Comparison of ENCODE assay signal across 1 cellular context in genomic region chr14:99562848-99563748, GRCh38.
TF ChIP-seq lines count a peak whose summit lies in the region.

No MANE protein-coding gene starts in this region.

TF ChIP-seq in HepG2, 621 proteins besides CTCF, POLR2A, EP300 and RAD21 (continued from another document and continues in another):
- TF ChIP-seq ARNT (IDR thresholded peaks at IDR 0.05) (no peak), GATAD1 (CRISPR knock-in tag; IDR thresholded peaks at IDR 0.05) (peak; percentile 34; the same call in 1 of the 2 replicates), MTA1 (CRISPR knock-in tag; IDR thresholded peaks at IDR 0.05; ENCODE audit: borderline replicate concordance) (no peak), ZNF816 (CRISPR knock-in tag; IDR thresholded peaks at IDR 0.05; ENCODE audit: borderline replicate concordance) (no peak), TCF7 (IDR thresholded peaks at IDR 0.05; ENCODE audit: low read depth) (no peak), TBX2 (CRISPR knock-in tag; IDR thresholded peaks at IDR 0.05; ENCODE audit: borderline replicate concordance) (peak; percentile 65; the same call in 1 of the 2 replicates), ZNF569 (CRISPR knock-in tag; IDR thresholded peaks at IDR 0.05; ENCODE audit: borderline replicate concordance) (no peak), EHMT2 (IDR thresholded peaks at IDR 0.05; ENCODE audit: borderline replicate concordance, low read depth, low read length) (no peak), ZNF678 (CRISPR knock-in tag; IDR thresholded peaks at IDR 0.05) (no peak), ZNF281 (CRISPR knock-in tag; IDR thresholded peaks at IDR 0.05; ENCODE audit: borderline replicate concordance) (no peak), EZH2 (conservative IDR thresholded peaks at IDR 0.05; ENCODE audit: low read depth, low read length) (no peak), ZNF614 (CRISPR knock-in tag; IDR thresholded peaks at IDR 0.05; ENCODE audit: borderline replicate concordance) (peak; percentile 91), PATZ1 (CRISPR knock-in tag; IDR thresholded peaks at IDR 0.05) (peak; percentile 60), MLLT10 (CRISPR knock-in tag; IDR thresholded peaks at IDR 0.05) (no peak), ATF5 (CRISPR knock-in tag; IDR thresholded peaks at IDR 0.05; ENCODE audit: low read depth) (no peak), BCL6 (CRISPR knock-in tag; IDR thresholded peaks at IDR 0.05) (peak; percentile 44; the same call in 1 of the 2 replicates), ZNF121 (CRISPR knock-in tag; IDR thresholded peaks at IDR 0.05) (no peak), DRAP1 (CRISPR knock-in tag; IDR thresholded peaks at IDR 0.05) (peak; percentile 39; the same call in 1 of the 2 replicates), KLF6 (CRISPR knock-in tag; IDR thresholded peaks at IDR 0.05) (no peak), HOXD1 (CRISPR knock-in tag; IDR thresholded peaks at IDR 0.05) (peak; percentile 100), ZNF496 (CRISPR knock-in tag; IDR thresholded peaks at IDR 0.05; ENCODE audit: insufficient replicate concordance) (no peak), ZNF704 (CRISPR knock-in tag; IDR thresholded peaks at IDR 0.05; ENCODE audit: borderline replicate concordance) (no peak), NFIB (CRISPR knock-in tag; IDR thresholded peaks at IDR 0.05; ENCODE audit: borderline replicate concordance) (no peak), ZNF503 (CRISPR knock-in tag; IDR thresholded peaks at IDR 0.05) (no peak), CSRNP1 (CRISPR knock-in tag; IDR thresholded peaks at IDR 0.05) (no peak), ZSCAN21 (CRISPR knock-in tag; IDR thresholded peaks at IDR 0.05; ENCODE audit: borderline replicate concordance) (no peak), GLI4 (CRISPR knock-in tag; IDR thresholded peaks at IDR 0.05; ENCODE audit: borderline replicate concordance) (no peak), ATF6 (CRISPR knock-in tag; conservative IDR thresholded peaks at IDR 0.05) (no peak), SP5 (CRISPR knock-in tag; IDR thresholded peaks at IDR 0.05; ENCODE audit: borderline replicate concordance, low read depth) (peak; percentile 39; the same call in 1 of the 2 replicates), MBNL3 (CRISPR knock-in tag; conservative IDR thresholded peaks at IDR 0.05) (no peak), CREB3 (CRISPR knock-in tag; IDR thresholded peaks at IDR 0.05) (no peak), SMAD3 (CRISPR knock-in tag; IDR thresholded peaks at IDR 0.05) (peak; percentile 41; the same call in 1 of the 2 replicates), ZBTB37 (CRISPR knock-in tag; IDR thresholded peaks at IDR 0.05) (no peak), ZNF138 (CRISPR knock-in tag; IDR thresholded peaks at IDR 0.05; ENCODE audit: low read depth) (no peak), PPARG (CRISPR knock-in tag; conservative IDR thresholded peaks at IDR 0.05) (peak; percentile 75), NFYC (CRISPR knock-in tag; IDR thresholded peaks at IDR 0.05) (peak; percentile 30; the same call in 1 of the 2 replicates), ZFP36L1 (CRISPR knock-in tag; IDR thresholded peaks at IDR 0.05) (no peak), SATB2 (CRISPR knock-in tag; IDR thresholded peaks at IDR 0.05) (no peak), FLYWCH1 (CRISPR knock-in tag; IDR thresholded peaks at IDR 0.05) (no peak), FOXA3 (CRISPR knock-in tag; IDR thresholded peaks at IDR 0.05) (peak; percentile 63), CSRNP2 (CRISPR knock-in tag; conservative IDR thresholded peaks at IDR 0.05; ENCODE audit: low read depth) (no peak), E2F5 (CRISPR knock-in tag; conservative IDR thresholded peaks at IDR 0.05) (no peak), ZNF101 (CRISPR knock-in tag; IDR thresholded peaks at IDR 0.05; ENCODE audit: borderline replicate concordance, low read depth) (no peak)
